Comparison of ENCODE assay signal across 29 cellular contexts in genomic region chr1:238489006-238489405, GRCh38.
"Had no signal": no experiment of that assay in that cellular context is flagged by ENCODE, and none has a peak within 500 bp of the region (broad histone marks: within the 10 kb centered on the region; RNA-seq: fewer than 3 reads in every experiment).

No MANE protein-coding gene starts in this region.

- H3K36me3 ChIP-seq: cardiac muscle cell, gastrocnemius medialis, neutrophil, pancreas, prostate gland, sigmoid colon, uterus had no signal

- H3K4me3 ChIP-seq: cardiac muscle cell, coronary artery, dorsolateral prefrontal cortex, gastrocnemius medialis, pancreas, prostate gland, sigmoid colon, uterus had no signal

- H3K27me3 ChIP-seq: cardiac muscle cell, gastrocnemius medialis, neutrophil, pancreas, sigmoid colon, uterus had no signal

- DNase-seq: activated CD4-positive, alpha-beta T cell treated with anti-CD3 and anti-CD28 coated beads for 4 hours; activated CD4-positive, alpha-beta T cell treated with anti-CD3 and anti-CD28 coated beads, Interleukin-2, amount 50 U/mL, for 4 hours; activated naive CD4-positive, alpha-beta T cell treated with Interleukin-2 at 50 U/mL for 16 hours; activated T-cell treated with anti-CD3 and anti-CD28 coated beads for 4 hours; activated T-cell treated with anti-CD3 and anti-CD28 coated beads, Interleukin-2, amount 50 U/mL, for 72 hours; aorta; cerebellar nuclear complex; dorsolateral prefrontal cortex; effector memory CD4-positive, alpha-beta T cell; gastrocnemius medialis; glutamatergic neuron; islet precursor cell; left ventricle myocardium superior; naive B cell; nephron progenitor cell; pancreas; retina; sigmoid colon; small intestine; stimulated activated CD4-positive, alpha-beta T cell treated with anti-CD3 and anti-CD28 coated beads, Interleukin-1b, Interleukin-23, amount 100 ng/mL, for 48 hours; stimulated activated CD4-positive, alpha-beta T cell treated with anti-CD3 and anti-CD28 coated beads, Interleukin-4, amount 100 ng/mL, for 4 hours; stimulated activated CD8-positive, alpha-beta memory T cell treated with anti-CD3 and anti-CD28 coated beads, Interleukin-4, amount 100 ng/mL, for 48 hours; stimulated activated naive CD8-positive, alpha-beta T cell treated with anti-CD3 and anti-CD28 coated beads, Interleukin-15, amount 100 ng/mL, for 72 hours; substantia nigra; uterus had no signal

- H3K4me1 ChIP-seq: gastrocnemius medialis, pancreas, prostate gland, sigmoid colon, uterus had no signal

- H3K9me3 ChIP-seq: gastrocnemius medialis, neutrophil, pancreas, prostate gland, sigmoid colon, uterus had no signal

- H3K27ac ChIP-seq: cardiac muscle cell, coronary artery, dorsolateral prefrontal cortex, gastrocnemius medialis, neutrophil, pancreas, prostate gland, sigmoid colon, uterus had no signal
